Comparison of ENCODE assay signal across 27 cellular contexts in the genomic region with DNA sequence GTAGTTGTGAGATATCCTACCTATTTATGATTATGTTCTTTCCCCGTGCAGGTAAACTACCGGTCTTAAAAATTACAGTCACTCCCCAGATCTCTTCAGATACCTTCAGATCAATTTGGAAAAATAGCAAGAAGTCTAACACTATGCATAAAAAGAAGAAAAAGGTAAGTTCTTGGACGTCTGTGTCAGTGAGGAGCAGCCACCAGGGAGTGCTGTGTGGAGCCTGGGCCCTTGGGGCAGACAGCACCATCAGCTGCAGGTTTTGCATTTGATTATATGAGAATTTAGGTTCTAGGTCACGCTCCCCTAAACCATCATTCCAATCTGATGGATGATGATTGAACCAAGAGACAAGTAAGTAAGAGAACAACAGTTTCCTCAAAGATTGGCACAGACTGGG. TPM values are rescaled to one million over a fixed set of nuclear protein-coding genes. Genes with fewer than 3 reads are reported as not detected.
A peak's percentile ranks its signal among the peaks of the same experiment; 100 is the strongest.
DNase-seq lines count a peak whose midpoint lies in the region; ATAC-seq, FAIRE-seq and TF ChIP-seq lines count a peak whose summit lies in the region.
"Had no signal": no experiment of that assay in that cellular context is flagged by ENCODE, and none has a peak within 500 bp of the region (broad histone marks: within the 10 kb centered on the region; RNA-seq: fewer than 3 reads in every experiment).

No MANE protein-coding gene starts in this region.

- H3K4me3 ChIP-seq in BE2C (ENCODE audit: low read depth, low read length), result no peak overlapping the region
- H3K4me3 ChIP-seq in Panc1 (ENCODE audit: low read depth in 2 of 2, low read length in 2 of 2), result no peak overlapping the region
- no peak overlapping the region for H3K4me3 ChIP-seq in fibroblast of mammary gland (ENCODE audit: control insufficient read depth, low read depth, low read length)
- no peak overlapping the region for H3K4me3 ChIP-seq in tibial artery
- H3K4me3 ChIP-seq: sigmoid colon, thoracic aorta had no signal

- no peak overlapping the region for H3T11ph ChIP-seq in H9 (ENCODE audit: low read length)

- no peaks in the 10 kb centered on the region for H3K36me3 Mint-ChIP-seq in H9 (ENCODE audit: insufficient read depth in 1 of 3, low read depth in 3 of 3)
- H3K36me3 Mint-ChIP-seq: CD8-positive, alpha-beta memory T cell; naive thymus-derived CD8-positive, alpha-beta T cell; stimulated activated naive B cell treated with anti-CD40 and anti-IgM and Interleukin-4, amounts not matched to agents 10 μg/mL and 1 μg/mL and 100 μg/mL, for 72 hours had no signal

- POLR2A ChIA-PET in Panc1 (lab: Charles Lee), result no interaction called here

- no peak overlapping the region for H2AFZ ChIP-seq in H9 (ENCODE audit: low read length)
- H2AFZ ChIP-seq: parathyroid adenoma had no signal

- ATAC-seq in Panc1, result peak; percentile 34; the same call in 1 of the 2 replicates
- ATAC-seq: naive thymus-derived CD8-positive, alpha-beta T cell; stimulated activated naive B cell treated with anti-CD40 and anti-IgM and Interleukin-4, amounts not matched to agents 10 μg/mL and 1 μg/mL and 100 μg/mL, for 72 hours had no signal

- DNase-seq in BE2C (no peak), H9 (no peak), Panc1 (ENCODE audit: low read depth, low spot score) (no peak), fibroblast of mammary gland (ENCODE audit: low read depth) (no peak), EL (no peak), tibial artery (no peak), frontal cortex (ENCODE audit: low spot score in 2 of 2) (no peak), SW 1271 (lab: John Stamatoyannopoulos, UW) (no peak)
- DNase-seq: activated CD4-positive, alpha-beta T cell treated with anti-CD3 and anti-CD28 coated beads, Interleukin-2, amount 10 ng/mL, durations not matched to agents 24 days and 14 days; activated gamma-delta T cell treated with Interleukin-2 at 50 U/mL for 16 hours; amniotic stem cell; CD8-positive, alpha-beta memory T cell; effector memory CD4-positive, alpha-beta T cell; HCEC 1CT; hippocampal formation; islet precursor cell; MV-4-11; naive thymus-derived CD8-positive, alpha-beta T cell; NCI-H187; RPMI8226; sigmoid colon; SK-N-SH; stimulated activated naive B cell treated with anti-CD40 and anti-IgM and Interleukin-4, amounts not matched to agents 10 μg/mL and 1 μg/mL and 100 μg/mL, for 72 hours had no signal

- BruUV-seq in Panc1 (replicated peaks; lab: Mats Ljungman, UMichigan), result no TSS peak

- H3K27ac ChIP-seq in H9 (ENCODE audit: insufficient read length, low read depth, low read length), result no peak overlapping the region
- H3K27ac ChIP-seq in Panc1 (ENCODE audit: low read length), result no peak overlapping the region
- no peak overlapping the region for H3K27ac ChIP-seq in tibial artery
- H3K27ac ChIP-seq: HL-60, parathyroid adenoma, sigmoid colon, thoracic aorta had no signal

- intact Hi-C loops in Panc1 (cut with micrococcal nuclease; ENCODE audit: unreplicated experiment) (no loop called here), tibial artery (cut with DNase I; ENCODE audit: low total_unique reads) (no loop called here)

- no peaks in the 10 kb centered on the region for H3K9me3 Mint-ChIP-seq in H9
- H3K9me3 Mint-ChIP-seq: activated CD4-positive, alpha-beta T cell treated with anti-CD3 and anti-CD28 coated beads, Interleukin-2, amount 10 ng/mL, durations not matched to agents 24 days and 14 days; CD8-positive, alpha-beta memory T cell; IgD-negative memory B cell; naive thymus-derived CD8-positive, alpha-beta T cell; stimulated activated naive B cell treated with anti-CD40 and anti-IgM and Interleukin-4, amounts not matched to agents 10 μg/mL and 1 μg/mL and 100 μg/mL, for 72 hours had no signal

- no peak overlapping the region for H4K5ac ChIP-seq in H9 (ENCODE audit: insufficient read length, low read depth, low read length)

- H3K79me1 ChIP-seq in H9 (ENCODE audit: insufficient read depth, low read depth, low read length, poor library complexity, severe bottlenecking), result no peaks in the 10 kb centered on the region

- no peak overlapping the region for H3K14ac ChIP-seq in H9 (ENCODE audit: insufficient read depth, low read length)

- H4K91ac ChIP-seq in H9 (ENCODE audit: insufficient read length, low read depth, low read length), result no peak overlapping the region

- H3K9ac ChIP-seq in H9 (ENCODE audit: extremely low read depth, insufficient read length, low read length), result no peak overlapping the region
- H3K9ac ChIP-seq: parathyroid adenoma, SK-N-SH had no signal

- H3K4me2 ChIP-seq in H9 (ENCODE audit: insufficient read depth, insufficient read length, low read length), result no peak overlapping the region
- H3K4me2 ChIP-seq: SK-N-SH had no signal

- no peaks in the 10 kb centered on the region for H3K4me1 ChIP-seq in BE2C
- no peaks in the 10 kb centered on the region for H3K4me1 ChIP-seq in H9 (ENCODE audit: insufficient read depth, low read length)
- no peaks in the 10 kb centered on the region for H3K4me1 ChIP-seq in Panc1 (ENCODE audit: control insufficient read depth, insufficient read depth, low read length)
- H3K4me1 ChIP-seq in tibial artery, result peaks cover 0 to 17% (median 0%) of the 10 kb centered on the region in 4 donors
- H3K4me1 ChIP-seq: parathyroid adenoma, sigmoid colon had no signal

- H3K4me3 Mint-ChIP-seq in H9, result no peak overlapping the region
- H3K4me3 Mint-ChIP-seq: activated CD4-positive, alpha-beta T cell treated with anti-CD3 and anti-CD28 coated beads, Interleukin-2, amount 10 ng/mL, durations not matched to agents 24 days and 14 days; CD8-positive, alpha-beta memory T cell; IgD-negative memory B cell; naive thymus-derived CD8-positive, alpha-beta T cell; stimulated activated naive B cell treated with anti-CD40 and anti-IgM and Interleukin-4, amounts not matched to agents 10 μg/mL and 1 μg/mL and 100 μg/mL, for 72 hours had no signal

- no peak overlapping the region for H3K56ac ChIP-seq in H9 (ENCODE audit: insufficient read length, low read depth, low read length)

- no peak overlapping the region for H2BK120ac ChIP-seq in H9 (ENCODE audit: low read depth, low read length, poor library complexity, severe bottlenecking)

- H3K27me3 ChIP-seq in BE2C, result no peaks in the 10 kb centered on the region
- no peaks in the 10 kb centered on the region for H3K27me3 ChIP-seq in H9 (ENCODE audit: insufficient read depth, low read length)
- H3K27me3 ChIP-seq in Panc1 (ENCODE audit: control insufficient read depth, insufficient read depth, low read length), result no peaks in the 10 kb centered on the region
- H3K27me3 ChIP-seq in tibial artery, result no peaks in the 10 kb centered on the region
- H3K27me3 ChIP-seq: sigmoid colon had no signal

- H3K4me1 Mint-ChIP-seq in H9, result peaks cover 9 to 13% of the 10 kb centered on the region in 2 experiments
- H3K4me1 Mint-ChIP-seq: activated CD4-positive, alpha-beta T cell treated with anti-CD3 and anti-CD28 coated beads, Interleukin-2, amount 10 ng/mL, durations not matched to agents 24 days and 14 days; CD8-positive, alpha-beta memory T cell; IgD-negative memory B cell; naive thymus-derived CD8-positive, alpha-beta T cell had no signal

- H3K27ac Mint-ChIP-seq in H9, result no peak overlapping the region
- H3K27ac Mint-ChIP-seq: activated CD4-positive, alpha-beta T cell treated with anti-CD3 and anti-CD28 coated beads, Interleukin-2, amount 10 ng/mL, durations not matched to agents 24 days and 14 days; IgD-negative memory B cell; naive thymus-derived CD8-positive, alpha-beta T cell; stimulated activated naive B cell treated with anti-CD40 and anti-IgM and Interleukin-4, amounts not matched to agents 10 μg/mL and 1 μg/mL and 100 μg/mL, for 72 hours had no signal

- no peaks in the 10 kb centered on the region for H4K20me1 ChIP-seq in H9 (ENCODE audit: control insufficient read depth, insufficient read depth, insufficient read length)

- H3K9me3 ChIP-seq in BE2C, result no peaks in the 10 kb centered on the region
- H3K9me3 ChIP-seq in H9 (ENCODE audit: control insufficient read depth, low read depth, low read length), result no peaks in the 10 kb centered on the region
- no peaks in the 10 kb centered on the region for H3K9me3 ChIP-seq in Panc1 (ENCODE audit: control insufficient read depth, insufficient read depth, low read depth, low read length)
- H3K9me3 ChIP-seq in tibial artery, result no peaks in the 10 kb centered on the region
- H3K9me3 ChIP-seq: sigmoid colon, SK-N-SH, thoracic aorta had no signal

- H3K36me3 ChIP-seq in BE2C (no peaks in the 10 kb centered on the region), Panc1 (ENCODE audit: control insufficient read depth, insufficient read depth, low read length) (no peaks in the 10 kb centered on the region), tibial artery (no peaks in the 10 kb centered on the region)
- H3K36me3 ChIP-seq: sigmoid colon, thoracic aorta had no signal

- no peak overlapping the region for H3K4ac ChIP-seq in H9 (ENCODE audit: low read depth, low read length)

- H2BK20ac ChIP-seq in H9 (ENCODE audit: low read depth, low read length, poor library complexity, severe bottlenecking), result no peak overlapping the region

- CTCF ChIA-PET in Panc1 (lab: Charles Lee), result no interaction called here

- in situ Hi-C loops in Panc1 (cut with HindIII; ENCODE audit: low pct_unique_long_range_greater_than_20kb, low sequenced_read_pairs), result no loop called here

- no peak for FAIRE-seq in frontal cortex (lab: Jason Lieb, UNC)

- TF ChIP-seq CTCF in BE2C (IDR thresholded peaks at IDR 0.05; ENCODE audit: low read depth, low read length) (peak; percentile 34), H9 (conservative IDR thresholded peaks at IDR 0.05) (peak; percentile 54), Panc1 (IDR thresholded peaks at IDR 0.05) (peak; percentile 43), fibroblast of mammary gland (conservative IDR thresholded peaks at IDR 0.05; ENCODE audit: control insufficient read depth, insufficient read depth, low read depth, low read length) (peak; percentile 7), tibial artery (IDR thresholded peaks at IDR 0.05) (no peak)

- no peak overlapping the region for H3K18ac ChIP-seq in H9 (ENCODE audit: insufficient read length, low read depth, low read length)

- H2BK12ac ChIP-seq in H9 (ENCODE audit: insufficient read length, low read depth, low read length), result no peak overlapping the region

- no CpG with 5 or more reads among the region's 4 CpGs for WGBS in H9 (ENCODE audit: extremely low coverage, insufficient read length, low lambda C conversion rate)

- H4K8ac ChIP-seq in H9 (replicated peaks; ENCODE audit: insufficient read length, low read depth, low read length), result no peak overlapping the region

- H3K27me3 Mint-ChIP-seq in H9 (ENCODE audit: low read depth), result no peaks in the 10 kb centered on the region
- H3K27me3 Mint-ChIP-seq: IgD-negative memory B cell had no signal

- no peaks in the 10 kb centered on the region for H3K23me2 ChIP-seq in H9 (ENCODE audit: insufficient read length, low read depth, low read length, poor library complexity, severe bottlenecking)

- H2BK5ac ChIP-seq in H9 (ENCODE audit: insufficient read length, low read length), result no peak overlapping the region

- H2BK15ac ChIP-seq in H9 (ENCODE audit: low read depth, low read length), result no peak overlapping the region

- H3K23ac ChIP-seq in H9 (ENCODE audit: insufficient read length, low read depth, low read length), result no peak overlapping the region

- no peak overlapping the region for H2AK5ac ChIP-seq in H9 (ENCODE audit: insufficient read length, low read length)

- H3K79me2 ChIP-seq in H9 (ENCODE audit: insufficient read depth, low read length), result no peaks in the 10 kb centered on the region
- H3K79me2 ChIP-seq: parathyroid adenoma had no signal

RNA-seq across cellular contexts. Expression of a gene that starts 8.9 kb away (rescaled TPM):
- 258 TPM for polyA plus RNA-seq in BE2C (2012; ENCODE audit: insufficient read depth, insufficient read length, low read depth)
- total RNA-seq in H9 (2021) (125 and 126 TPM in 2 replicates), Panc1 (2021; ENCODE audit: unreplicated experiment) (87.3 TPM), frontal cortex (39.9 TPM)
- 80.0 TPM for polyA plus RNA-seq in Panc1 (2012; ENCODE audit: insufficient read length)

RNA-seq across cellular contexts. Expression of a gene that starts 34.0 kb away (rescaled TPM):
- not detected for polyA plus RNA-seq in BE2C (2012; ENCODE audit: insufficient read depth, insufficient read length, low read depth)
- total RNA-seq in H9 (2021), result not detected in 2 replicates
- total RNA-seq in Panc1 (2021; ENCODE audit: unreplicated experiment), result 0.10 TPM
- polyA plus RNA-seq in Panc1 (2012; ENCODE audit: insufficient read length), result not detected
- total RNA-seq in frontal cortex, result under 0.01 TPM
- total RNA-seq: activated CD4-positive, alpha-beta T cell treated with anti-CD3 and anti-CD28 coated beads, Interleukin-2, amount 10 ng/mL, durations not matched to agents 24 days and 14 days; CD8-positive, alpha-beta memory T cell; sigmoid colon; thoracic aorta had no signal
- polyA plus RNA-seq: CD8-positive, alpha-beta memory T cell; IgD-negative memory B cell; naive thymus-derived CD8-positive, alpha-beta T cell; SK-N-SH had no signal

Comparison
In these comparisons a context has a peak if more than half of its experiments do, and no peak if none do; other contexts are left out.
1. CTCF ChIP-seq: peak in BE2C (single experiment), H9 (single experiment), Panc1 (single experiment) and fibroblast of mammary gland (single experiment); none in tibial artery (0 of 2).